26 cellular contexts compared by ENCODE assay signal in genomic region chr7:82244947-82245346, GRCh38.
"Had no signal": no experiment of that assay in that cellular context is flagged by ENCODE, and none has a peak within 500 bp of the region (broad histone marks: within the 10 kb centered on the region; RNA-seq: fewer than 3 reads in every experiment).

No MANE protein-coding gene starts in this region.

- H3K27ac ChIP-seq: adrenal gland, body of pancreas, KMS-11, PC-9, RWPE1 had no signal

- H3K27ac Mint-ChIP-seq: activated CD4-positive, alpha-beta T cell treated with anti-CD3 and anti-CD28 coated beads, Interleukin-2, amount 10 ng/mL, durations not matched to agents 24 days and 14 days; activated CD8-positive, alpha-beta T cell treated with anti-CD3 and anti-CD28 coated beads, Interleukin-2, amount 10 ng/mL, durations not matched to agents 7 days and 5 days; activated naive CD4-positive, alpha-beta T cell treated with anti-CD3 and anti-CD28 coated beads for 36 hours; activated naive CD4-positive, alpha-beta T cell treated with anti-CD3 and anti-CD28 coated beads, Interleukin-2, amount 50 U/mL, for 72 hours; activated T-helper 1 cell treated with anti-CD3 and anti-CD28 coated beads, Interleukin-12 subunit alpha, Interleukin-12 subunit beta, Interleukin-2, Interleukin-4 antibody, amounts not matched to agents 30 ng/mL and 10 ng/mL and 1 ng/mL, durations not matched to agents 14 hours and 24 hours and 36 hours; T-helper 1 cell treated with Interleukin-12 subunit alpha and Interleukin-12 subunit beta and Interleukin-4 antibody, amounts not matched to agents 30 μg/mL and 1 μg/mL, for 36 hours; T-helper 2 cell treated with Interferon-gamma antibody and Interleukin-4, amounts not matched to agents 5 μg/mL and 100 μg/mL, for 36 hours had no signal

- H3K4me1 ChIP-seq: adrenal gland, body of pancreas had no signal

- ATAC-seq: activated CD8-positive, alpha-beta T cell treated with anti-CD3 and anti-CD28 coated beads, Interleukin-2, amount 10 ng/mL, durations not matched to agents 7 days and 5 days; activated naive CD4-positive, alpha-beta T cell treated with anti-CD3 and anti-CD28 coated beads, Interleukin-2, amount 50 U/mL, for 72 hours; activated T-cell treated with anti-CD3 and anti-CD28 coated beads, Interleukin-2, amount 50 U/mL, for 4 hours; body of pancreas; Right ventricle myocardium inferior had no signal

- DNase-seq: activated CD4-positive, alpha-beta T cell treated with anti-CD3 and anti-CD28 coated beads, Interleukin-2, amount 10 ng/mL, durations not matched to agents 24 days and 14 days; activated CD4-positive, alpha-beta T cell treated with anti-CD3 and anti-CD28 coated beads, Interleukin-2, amount 50 U/mL, for 4 hours; activated CD8-positive, alpha-beta T cell treated with anti-CD3 and anti-CD28 coated beads, Interleukin-2, amount 10 ng/mL, durations not matched to agents 7 days and 5 days; activated gamma-delta T cell treated with Interleukin-2 at 50 U/mL for 16 hours; activated naive CD4-positive, alpha-beta T cell treated with anti-CD3 and anti-CD28 coated beads for 36 hours; activated T-cell treated with anti-CD3 and anti-CD28 coated beads, Interleukin-2, amount 50 U/mL, for 4 hours; adrenal gland; body of pancreas; caudate nucleus; NCI-H1092 treated with DMSO at 0.1 percent for 48 hours; NCI-H1694; NCI-H2029; NCI-H2107; NCI-H226; NCI-H446 treated with DMSO at 0.1 percent for 48 hours; NCI-H524; NCI-H774; PC-9; SK-N-SH had no signal

- H3K9me3 ChIP-seq: adrenal gland, body of pancreas, SK-N-SH had no signal

- H3K9me3 Mint-ChIP-seq: activated CD4-positive, alpha-beta T cell treated with anti-CD3 and anti-CD28 coated beads, Interleukin-2, amount 10 ng/mL, durations not matched to agents 24 days and 14 days; activated naive CD4-positive, alpha-beta T cell treated with anti-CD3 and anti-CD28 coated beads for 36 hours; activated naive CD4-positive, alpha-beta T cell treated with anti-CD3 and anti-CD28 coated beads, Interleukin-2, amount 50 U/mL, for 72 hours; activated T-cell treated with anti-CD3 and anti-CD28 coated beads, Interleukin-2, amount 50 U/mL, for 4 hours; activated T-helper 1 cell treated with anti-CD3 and anti-CD28 coated beads, Interleukin-12 subunit alpha, Interleukin-12 subunit beta, Interleukin-2, Interleukin-4 antibody, amounts not matched to agents 30 ng/mL and 10 ng/mL and 1 ng/mL, durations not matched to agents 14 hours and 24 hours and 36 hours; T-helper 1 cell treated with Interleukin-12 subunit alpha and Interleukin-12 subunit beta and Interleukin-4 antibody, amounts not matched to agents 30 μg/mL and 1 μg/mL, for 36 hours; T-helper 2 cell treated with Interferon-gamma antibody and Interleukin-4, amounts not matched to agents 5 μg/mL and 100 μg/mL, for 36 hours had no signal

- H3K4me3 Mint-ChIP-seq: activated CD4-positive, alpha-beta T cell treated with anti-CD3 and anti-CD28 coated beads, Interleukin-2, amount 10 ng/mL, durations not matched to agents 24 days and 14 days; activated CD8-positive, alpha-beta T cell treated with anti-CD3 and anti-CD28 coated beads, Interleukin-2, amount 10 ng/mL, durations not matched to agents 7 days and 5 days; activated naive CD4-positive, alpha-beta T cell treated with anti-CD3 and anti-CD28 coated beads for 36 hours; activated T-cell treated with anti-CD3 and anti-CD28 coated beads, Interleukin-2, amount 50 U/mL, for 4 hours; activated T-helper 1 cell treated with anti-CD3 and anti-CD28 coated beads, Interleukin-12 subunit alpha, Interleukin-12 subunit beta, Interleukin-2, Interleukin-4 antibody, amounts not matched to agents 30 ng/mL and 10 ng/mL and 1 ng/mL, durations not matched to agents 14 hours and 24 hours and 36 hours; T-helper 1 cell treated with Interleukin-12 subunit alpha and Interleukin-12 subunit beta and Interleukin-4 antibody, amounts not matched to agents 30 μg/mL and 1 μg/mL, for 36 hours; T-helper 2 cell treated with Interferon-gamma antibody and Interleukin-4, amounts not matched to agents 5 μg/mL and 100 μg/mL, for 36 hours had no signal

- H3K4me1 Mint-ChIP-seq: activated CD4-positive, alpha-beta T cell treated with anti-CD3 and anti-CD28 coated beads, Interleukin-2, amount 10 ng/mL, durations not matched to agents 24 days and 14 days had no signal

- H3K27me3 ChIP-seq: adrenal gland, body of pancreas had no signal

- H3K27me3 Mint-ChIP-seq: activated CD4-positive, alpha-beta T cell treated with anti-CD3 and anti-CD28 coated beads, Interleukin-2, amount 10 ng/mL, durations not matched to agents 24 days and 14 days had no signal

- H3K4me3 ChIP-seq: adrenal gland, body of pancreas, PC-9 had no signal

- H3K36me3 Mint-ChIP-seq: activated naive CD4-positive, alpha-beta T cell treated with anti-CD3 and anti-CD28 coated beads, Interleukin-2, amount 50 U/mL, for 72 hours had no signal
